In the genomic region with DNA sequence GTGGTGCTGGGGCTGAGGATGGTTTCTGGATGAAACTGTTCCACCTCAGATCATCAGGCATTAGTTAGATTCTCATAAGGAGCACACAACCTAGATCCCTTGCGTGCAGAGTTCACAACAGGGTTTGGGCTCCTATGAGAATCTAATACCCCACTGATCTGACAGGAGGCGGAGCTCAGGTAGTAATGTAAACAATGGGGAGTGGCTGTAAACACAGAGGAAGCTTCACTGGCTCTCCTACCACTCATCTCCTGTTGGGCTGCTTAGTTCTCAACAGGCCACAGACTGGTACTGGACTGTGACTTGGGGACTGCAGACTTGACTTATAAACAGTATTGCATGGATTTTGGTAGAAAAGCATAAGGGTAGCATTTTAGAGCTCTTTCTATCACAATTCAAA, we compare ENCODE assay signal across 23 cellular contexts.
DNase-seq lines count a peak whose midpoint lies in the region; ATAC-seq and TF ChIP-seq lines count a peak whose summit lies in the region.
"Had no signal": no experiment of that assay in that cellular context is flagged by ENCODE, and none has a peak within 500 bp of the region (broad histone marks: within the 10 kb centered on the region; RNA-seq: fewer than 3 reads in every experiment).

No MANE protein-coding gene starts in this region.

- H3K79me1 ChIP-seq in mesendoderm (ENCODE audit: low read length): no peaks in the 10 kb centered on the region

- H4K20me1 ChIP-seq in GM23338 (replicated peaks; ENCODE audit: insufficient read depth) (no peaks in the 10 kb centered on the region), SU-DHL-6 (ENCODE audit: low read depth, low read length) (no peaks in the 10 kb centered on the region)

- H3K4me3 ChIP-seq in GM23338 (no peak overlapping the region), SU-DHL-6 (ENCODE audit: insufficient read depth, low read length, poor library complexity, severe bottlenecking) (no peak overlapping the region), mesendoderm (ENCODE audit: low read length) (no peak overlapping the region), Caco-2 (ENCODE audit: low read depth, low read length) (no peak overlapping the region)
- H3K4me3 ChIP-seq: A549, GM23248, SJCRH30 had no signal

- H3K4me3 Mint-ChIP-seq in GM23338 (no peak overlapping the region), Caco-2 (ENCODE audit: unreplicated experiment) (no peak overlapping the region)
- H3K4me3 Mint-ChIP-seq: CD4-positive, alpha-beta memory T cell; H9; T-cell had no signal

- BruUV-seq in Caco-2 (replicated peaks; lab: Mats Ljungman, UMichigan): no TSS peak

- ATAC-seq in GM23338 (peak; percentile 77), GM21737 (IDR thresholded peaks at IDR 0.05; ENCODE audit: unreplicated experiment) (no peak)
- ATAC-seq: A549, SK-N-SH treated with all-trans-retinoic acid at 6 μM for 48 hours, T-cell had no signal

- H3K4ac ChIP-seq in mesendoderm (ENCODE audit: low read depth, low read length): no peak overlapping the region

- no peak overlapping the region for H2BK15ac ChIP-seq in mesendoderm (replicated peaks; ENCODE audit: low read depth)

- H4K5ac ChIP-seq in mesendoderm (ENCODE audit: low read length): no peak overlapping the region

- no peak overlapping the region for H3K9ac ChIP-seq in SU-DHL-6 (ENCODE audit: low read length)
- no peak overlapping the region for H3K9ac ChIP-seq in mesendoderm (ENCODE audit: low read length)
- H3K9ac ChIP-seq: GM23248 had no signal

- peak overlapping the region; percentile 73; the same call in 1 of the 2 replicates for H2AFZ ChIP-seq in GM23338
- peak overlapping the region; percentile 59 for H2AFZ ChIP-seq in SU-DHL-6 (ENCODE audit: low read depth, low read length, severe bottlenecking)
- H2AFZ ChIP-seq: GM23248 had no signal

- 0 out of 2 replicates have a peak overlapping the region, but pooled peaks have one; percentile 21 for H3K27ac ChIP-seq in GM23338 (ENCODE audit: low read depth)
- no peak overlapping the region for H3K27ac ChIP-seq in SU-DHL-6 (ENCODE audit: low read depth, low read length)
- no peak overlapping the region for H3K27ac ChIP-seq in mesendoderm (ENCODE audit: low read depth, low read length)
- H3K27ac ChIP-seq: A549, GM23248, SJCRH30 had no signal

- H4K8ac ChIP-seq in mesendoderm (ENCODE audit: low read depth, low read length): no peak overlapping the region

- H3K18ac ChIP-seq in mesendoderm (ENCODE audit: low read length): no peak overlapping the region

- peaks cover 5% of the 10 kb centered on the region; the same call in 1 of the 2 replicates for H3K4me1 ChIP-seq in GM23338 (ENCODE audit: insufficient read depth)
- no peaks in the 10 kb centered on the region for H3K4me1 ChIP-seq in mesendoderm (ENCODE audit: control insufficient read depth, low read depth, low read length)
- H3K4me1 ChIP-seq in Caco-2: no peaks in the 10 kb centered on the region
- H3K4me1 ChIP-seq: A549, SJCRH30 had no signal

- CTCF ChIA-PET in Caco-2 (lab: Charles Lee): no interaction called here

- intact Hi-C loops in Caco-2 (cut with micrococcal nuclease; ENCODE audit: unreplicated experiment): no loop called here

- TF ChIP-seq CTCF in GM23338 (conservative IDR thresholded peaks at IDR 0.05; ENCODE audit: low read depth in 2 of 2) (no peak), SU-DHL-6 (IDR thresholded peaks at IDR 0.05; ENCODE audit: insufficient read depth, low read length, poor library complexity, severe bottlenecking) (no peak), Caco-2 (IDR thresholded peaks at IDR 0.05; ENCODE audit: insufficient read depth in 1 of 2, low read depth in 1 of 2, low read length in 1 of 2, severe bottlenecking in 1 of 2, unreplicated experiment in 1 of 2) (no peak)

- H3K56ac ChIP-seq in mesendoderm (ENCODE audit: low read length): no peak overlapping the region

- H2AK5ac ChIP-seq in mesendoderm (ENCODE audit: low read length): no peak overlapping the region

- no CpG with 5 or more reads among the region's 2 CpGs for WGBS in mesendoderm (ENCODE audit: extremely low coverage, insufficient coverage, low lambda C conversion rate)

- H3K27me3 ChIP-seq in GM23338 (ENCODE audit: insufficient read depth) (no peaks in the 10 kb centered on the region), SU-DHL-6 (ENCODE audit: low read length) (no peaks in the 10 kb centered on the region), mesendoderm (ENCODE audit: insufficient read depth, low read length, poor library complexity) (no peaks in the 10 kb centered on the region), Caco-2 (replicated peaks; ENCODE audit: control insufficient read depth, insufficient read depth, low read length) (no peaks in the 10 kb centered on the region)
- H3K27me3 ChIP-seq: SJCRH30 had no signal

- H2BK5ac ChIP-seq in mesendoderm (ENCODE audit: low read length): no peak overlapping the region

- H3K27ac Mint-ChIP-seq in GM23338: no peak overlapping the region
- H3K27ac Mint-ChIP-seq in Caco-2 (ENCODE audit: unreplicated experiment): no peak overlapping the region
- H3K27ac Mint-ChIP-seq: CD4-positive, alpha-beta memory T cell; T-cell had no signal

- H3K27me3 Mint-ChIP-seq in GM23338 (ENCODE audit: insufficient read depth, low read depth, poor library complexity): peaks cover 2% of the 10 kb centered on the region
- H3K27me3 Mint-ChIP-seq in Caco-2 (ENCODE audit: insufficient read depth, unreplicated experiment): peaks cover 3% of the 10 kb centered on the region
- H3K27me3 Mint-ChIP-seq: CD4-positive, alpha-beta memory T cell; T-cell had no signal

- H3K9me3 ChIP-seq in SU-DHL-6 (ENCODE audit: insufficient read depth, low read length) (no peaks in the 10 kb centered on the region), Caco-2 (no peaks in the 10 kb centered on the region)
- H3K9me3 ChIP-seq: A549, SJCRH30 had no signal

- DNase-seq in D341Med (ENCODE audit: low spot score) (peak; percentile 7), GM23338 (ENCODE audit: low spot score) (peak; percentile 33), mesendoderm (peak; percentile 14), Caco-2 (no peak)
- no peak for DNase-seq in stimulated activated CD4-positive, alpha-beta T cell treated with anti-CD3 and anti-CD28 coated beads, Interleukin-1b, Interleukin-23, amount 100 ng/mL, for 48 hours
- DNase-seq: C1 segment of cervical spinal cord; CD4-positive, alpha-beta memory T cell; COR-L47; DMS 273 treated with DMSO at 0.1 percent for 48 hours; DND-41; GM23248; H9; NCI-H1048; NCI-H1436; NCI-H187 treated with DMSO at 0.1 percent for 48 hours; NCI-H2171 treated with DMSO at 0.1 percent for 48 hours; NCI-H526; T-cell had no signal

- H2BK120ac ChIP-seq in mesendoderm (ENCODE audit: low read depth, low read length): no peak overlapping the region

- no peaks in the 10 kb centered on the region for H3F3A ChIP-seq in GM23338 (replicated peaks; ENCODE audit: low read depth)
- H3F3A ChIP-seq in SU-DHL-6 (ENCODE audit: insufficient read depth): no peaks in the 10 kb centered on the region

- 0 out of 3 replicates have a peak, but pooled peaks cover 3% of the 10 kb centered on the region for H3K36me3 Mint-ChIP-seq in GM23338 (ENCODE audit: low read depth)
- H3K36me3 Mint-ChIP-seq in Caco-2 (ENCODE audit: insufficient read depth, unreplicated experiment): no peaks in the 10 kb centered on the region
- H3K36me3 Mint-ChIP-seq: CD4-positive, alpha-beta memory T cell; T-cell had no signal

- H3K4me2 ChIP-seq in GM23338 (no peak overlapping the region), SU-DHL-6 (ENCODE audit: low read depth, low read length, poor library complexity, severe bottlenecking) (no peak overlapping the region), mesendoderm (ENCODE audit: low read length) (no peak overlapping the region)
- H3K4me2 ChIP-seq: A549 had no signal

- H3K9me3 Mint-ChIP-seq in GM23338: peaks cover 7% of the 10 kb centered on the region; the same call in 1 of the 3 replicates
- no peaks in the 10 kb centered on the region for H3K9me3 Mint-ChIP-seq in Caco-2 (ENCODE audit: unreplicated experiment)

- no peaks in the 10 kb centered on the region for H3K36me3 ChIP-seq in GM23338 (ENCODE audit: insufficient read depth)
- no peaks in the 10 kb centered on the region for H3K36me3 ChIP-seq in SU-DHL-6 (ENCODE audit: low read length)
- H3K36me3 ChIP-seq in mesendoderm (ENCODE audit: control insufficient read depth, insufficient read depth, low read length): no peaks in the 10 kb centered on the region
- H3K36me3 ChIP-seq in Caco-2 (ENCODE audit: control insufficient read depth, insufficient read depth, low read length): no peaks in the 10 kb centered on the region
- H3K36me3 ChIP-seq: SJCRH30 had no signal

- H3K79me2 ChIP-seq in GM23338 (replicated peaks; ENCODE audit: insufficient read depth) (no peaks in the 10 kb centered on the region), SU-DHL-6 (ENCODE audit: insufficient read depth, low read length) (no peaks in the 10 kb centered on the region), mesendoderm (ENCODE audit: control insufficient read depth, insufficient read depth, low read length) (no peaks in the 10 kb centered on the region)

- POLR2A ChIA-PET in Caco-2 (lab: Charles Lee): no interaction called here

- H3K23ac ChIP-seq in mesendoderm (ENCODE audit: low read length): no peak overlapping the region

- peaks cover 7% of the 10 kb centered on the region; the same call in 1 of the 3 replicates for H3K4me1 Mint-ChIP-seq in GM23338
- no peaks in the 10 kb centered on the region for H3K4me1 Mint-ChIP-seq in Caco-2 (ENCODE audit: low read depth, unreplicated experiment)
- H3K4me1 Mint-ChIP-seq: CD4-positive, alpha-beta memory T cell; T-cell had no signal

- H3K9me2 ChIP-seq in GM23338 (ENCODE audit: insufficient read depth) (peaks cover 8% of the 10 kb centered on the region; the same call in 1 of the 2 replicates), SU-DHL-6 (replicated peaks; ENCODE audit: insufficient read depth, low read length) (no peaks in the 10 kb centered on the region)

Comparison
In these comparisons a context has a peak if more than half of its experiments do, and no peak if none do; other contexts are left out.
1. DNase-seq: peak in D341Med (single experiment), GM23338 (single experiment) and mesendoderm (single experiment); none in stimulated activated CD4-positive, alpha-beta T cell treated with anti-CD3 and anti-CD28 coated beads, Interleukin-1b, Interleukin-23, amount 100 ng/mL, for 48 hours (single experiment) and Caco-2 (0 of 2).